37 cellular contexts compared by ENCODE assay signal in the genomic region with DNA sequence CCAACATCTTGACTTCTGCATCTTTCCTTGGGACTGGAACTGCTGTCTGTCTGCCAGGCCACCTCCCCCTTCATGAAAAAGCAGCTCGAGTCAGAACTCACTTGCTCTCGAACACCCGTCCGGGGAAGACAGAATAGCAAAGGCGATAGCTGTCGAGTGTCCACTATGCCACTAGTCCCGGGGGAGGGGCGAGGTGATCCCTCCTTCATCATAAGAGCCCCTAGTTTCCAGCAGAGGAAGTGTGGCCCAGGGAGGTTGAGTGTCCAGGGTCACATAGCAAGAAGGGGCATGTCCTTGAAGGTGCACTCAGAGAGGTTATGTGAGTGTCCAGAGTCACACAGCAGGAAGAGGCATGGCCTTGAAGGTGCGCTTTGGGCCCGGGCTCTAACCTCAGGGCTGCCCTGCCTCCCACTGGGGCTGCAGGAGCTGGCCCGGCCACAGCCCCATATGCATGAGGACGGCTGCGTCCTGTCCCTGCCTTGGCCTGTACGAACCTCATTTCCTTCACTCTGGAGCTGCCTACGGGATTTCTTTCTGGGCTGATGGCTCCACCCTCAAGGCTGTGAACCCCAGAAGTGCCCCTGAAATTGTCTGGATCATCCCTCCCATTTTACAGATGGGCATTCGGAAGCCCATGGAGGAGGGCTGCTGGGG. TPM values are rescaled to one million over a fixed set of nuclear protein-coding genes. Genes with fewer than 3 reads are reported as not detected.
"Had no signal": no experiment of that assay in that cellular context is flagged by ENCODE, and none has a peak within 500 bp of the region (broad histone marks: within the 10 kb centered on the region; RNA-seq: fewer than 3 reads in every experiment).

No MANE protein-coding gene starts in this region.

- H3K4me3 ChIP-seq: adrenal gland, MG63, Peyer's patch, SJCRH30, SK-N-MC had no signal

- H3K27me3 ChIP-seq: adrenal gland, Peyer's patch, SJCRH30 had no signal

- FAIRE-seq: bronchial epithelial cell, TTC549 had no signal

- H3K27me3 Mint-ChIP-seq: activated CD4-positive, alpha-beta T cell treated with anti-CD3 and anti-CD28 coated beads, Interleukin-2, amount 10 ng/mL, durations not matched to agents 24 days and 14 days; activated CD8-positive, alpha-beta T cell treated with anti-CD3 and anti-CD28 coated beads for 36 hours; brain had no signal

- H3K4me1 Mint-ChIP-seq: activated CD4-positive, alpha-beta T cell treated with anti-CD3 and anti-CD28 coated beads, Interleukin-2, amount 10 ng/mL, durations not matched to agents 24 days and 14 days; activated T-helper 17 cell treated with anti-CD3 and anti-CD28 coated beads, Interleukin-2, amount 50 U/mL, for 72 hours; IgD-negative memory B cell had no signal

- H3K9me3 ChIP-seq: adrenal gland, MG63, Peyer's patch, SJCRH30 had no signal

- H3K36me3 Mint-ChIP-seq: activated naive CD4-positive, alpha-beta T cell treated with anti-CD3 and anti-CD28 coated beads, Interleukin-2, amount 50 U/mL, for 72 hours; brain; IgD-negative memory B cell had no signal

- DNase-seq: activated CD4-positive, alpha-beta T cell treated with anti-CD3 and anti-CD28 coated beads, Interleukin-2, amount 10 ng/mL, durations not matched to agents 24 days and 14 days; activated CD4-positive, alpha-beta T cell treated with anti-CD3 and anti-CD28 coated beads, Interleukin-2, amount 50 U/mL, for 4 hours; activated CD8-positive, alpha-beta T cell treated with anti-CD3 and anti-CD28 coated beads for 36 hours; activated effector memory CD4-positive, alpha-beta T cell treated with anti-CD3 and anti-CD28 coated beads, Interleukin-2, amount 50 U/mL, for 16 hours; activated naive CD4-positive, alpha-beta T cell; activated T-cell treated with anti-CD3 and anti-CD28 coated beads, Interleukin-2, amount 50 U/mL, for 1 hour; activated T-cell treated with anti-CD3 and anti-CD28 coated beads, Interleukin-2, amount 50 U/mL, for 72 hours; adrenal gland; anterior cingulate cortex; central memory CD4-positive, alpha-beta T cell; Kasumi-1; KG1; MG63; NCI-H1048; NCI-H1105 treated with DMSO at 0.1 percent for 48 hours; NCI-H1436; NCI-H1694; NCI-H1930; NCI-H2081 treated with DMSO at 0.1 percent for 48 hours; NCI-H345; NCI-H524 treated with DMSO at 0.1 percent for 48 hours; NK-92 treated with Interleukin-12 subunit alpha and Interleukin-12 subunit beta, amount 100 ng/mL, for 24 hours; PC-3; Peyer's patch; RPMI8226; SJCRH30 had no signal

- H3K9me3 Mint-ChIP-seq: activated CD4-positive, alpha-beta T cell treated with anti-CD3 and anti-CD28 coated beads, Interleukin-2, amount 10 ng/mL, durations not matched to agents 24 days and 14 days; activated CD8-positive, alpha-beta T cell treated with anti-CD3 and anti-CD28 coated beads for 36 hours; activated naive CD4-positive, alpha-beta T cell treated with anti-CD3 and anti-CD28 coated beads, Interleukin-2, amount 50 U/mL, for 72 hours; activated T-cell treated with anti-CD3 and anti-CD28 coated beads, Interleukin-2, amount 50 U/mL, for 72 hours; activated T-helper 17 cell treated with anti-CD3 and anti-CD28 coated beads, Interleukin-2, amount 50 U/mL, for 72 hours; brain; IgD-negative memory B cell; T-helper 2 cell treated with Interferon-gamma antibody and Interleukin-4, amounts not matched to agents 5 μg/mL and 100 μg/mL, for 36 hours had no signal

- ATAC-seq: activated CD8-positive, alpha-beta T cell treated with anti-CD3 and anti-CD28 coated beads for 36 hours; activated naive CD4-positive, alpha-beta T cell treated with anti-CD3 and anti-CD28 coated beads, Interleukin-2, amount 50 U/mL, for 72 hours; activated T-cell treated with anti-CD3 and anti-CD28 coated beads, Interleukin-2, amount 50 U/mL, for 72 hours; activated T-helper 17 cell treated with anti-CD3 and anti-CD28 coated beads, Interleukin-2, amount 50 U/mL, for 72 hours; PC-3 had no signal

- H3K4me1 ChIP-seq: adrenal gland, Peyer's patch, SJCRH30 had no signal

- H3K27ac Mint-ChIP-seq: activated CD4-positive, alpha-beta T cell treated with anti-CD3 and anti-CD28 coated beads, Interleukin-2, amount 10 ng/mL, durations not matched to agents 24 days and 14 days; activated CD8-positive, alpha-beta T cell treated with anti-CD3 and anti-CD28 coated beads for 36 hours; activated naive CD4-positive, alpha-beta T cell treated with anti-CD3 and anti-CD28 coated beads, Interleukin-2, amount 50 U/mL, for 72 hours; activated T-cell treated with anti-CD3 and anti-CD28 coated beads, Interleukin-2, amount 50 U/mL, for 72 hours; activated T-helper 17 cell treated with anti-CD3 and anti-CD28 coated beads, Interleukin-2, amount 50 U/mL, for 72 hours; brain; IgD-negative memory B cell; T-helper 2 cell treated with Interferon-gamma antibody and Interleukin-4, amounts not matched to agents 5 μg/mL and 100 μg/mL, for 36 hours had no signal

- H3K4me3 Mint-ChIP-seq: activated CD4-positive, alpha-beta T cell treated with anti-CD3 and anti-CD28 coated beads, Interleukin-2, amount 10 ng/mL, durations not matched to agents 24 days and 14 days; activated CD8-positive, alpha-beta T cell treated with anti-CD3 and anti-CD28 coated beads for 36 hours; activated T-cell treated with anti-CD3 and anti-CD28 coated beads, Interleukin-2, amount 50 U/mL, for 72 hours; activated T-helper 17 cell treated with anti-CD3 and anti-CD28 coated beads, Interleukin-2, amount 50 U/mL, for 72 hours; brain; IgD-negative memory B cell; T-helper 2 cell treated with Interferon-gamma antibody and Interleukin-4, amounts not matched to agents 5 μg/mL and 100 μg/mL, for 36 hours had no signal

- H3K36me3 ChIP-seq: adrenal gland, MG63, Peyer's patch, SJCRH30 had no signal

- H3K27ac ChIP-seq: adrenal gland, Peyer's patch, SJCRH30, SK-N-MC had no signal

RNA-seq across cellular contexts. Expression of gene DBH, which starts 6.7 kb away (rescaled TPM):
- total RNA-seq: activated CD4-positive, alpha-beta T cell treated with anti-CD3 and anti-CD28 coated beads, Interleukin-2, amount 10 ng/mL, durations not matched to agents 24 days and 14 days; activated CD8-positive, alpha-beta memory T cell treated with anti-CD3 and anti-CD28 coated beads for 36 hours; activated CD8-positive, alpha-beta T cell treated with anti-CD3 and anti-CD28 coated beads for 36 hours; activated naive CD4-positive, alpha-beta T cell treated with anti-CD3 and anti-CD28 coated beads, Interleukin-2, amount 50 U/mL, for 72 hours; activated T-cell treated with anti-CD3 and anti-CD28 coated beads, Interleukin-2, amount 50 U/mL, for 72 hours; activated T-helper 17 cell treated with anti-CD3 and anti-CD28 coated beads, Interleukin-2, amount 50 U/mL, for 72 hours; bronchial epithelial cell; NCI-H460; PC-3; Peyer's patch had no signal
- polyA plus RNA-seq: IgD-negative memory B cell had no signal

RNA-seq across cellular contexts. Expression of gene FAM163B, which starts 33.6 kb away (rescaled TPM):
- total RNA-seq: activated CD4-positive, alpha-beta T cell treated with anti-CD3 and anti-CD28 coated beads, Interleukin-2, amount 10 ng/mL, durations not matched to agents 24 days and 14 days; activated CD8-positive, alpha-beta memory T cell treated with anti-CD3 and anti-CD28 coated beads for 36 hours; activated CD8-positive, alpha-beta T cell treated with anti-CD3 and anti-CD28 coated beads for 36 hours; activated naive CD4-positive, alpha-beta T cell treated with anti-CD3 and anti-CD28 coated beads, Interleukin-2, amount 50 U/mL, for 72 hours; activated T-cell treated with anti-CD3 and anti-CD28 coated beads, Interleukin-2, amount 50 U/mL, for 72 hours; activated T-helper 17 cell treated with anti-CD3 and anti-CD28 coated beads, Interleukin-2, amount 50 U/mL, for 72 hours; bronchial epithelial cell; NCI-H460; PC-3; Peyer's patch; T-helper 1 cell treated with Interleukin-12 subunit alpha and Interleukin-12 subunit beta and Interleukin-4 antibody, amounts not matched to agents 30 ng/mL and 1 ng/mL, for 36 hours had no signal
- polyA plus RNA-seq: IgD-negative memory B cell had no signal
